Comparison of ENCODE assay signal across 8 cellular contexts in the genomic region with DNA sequence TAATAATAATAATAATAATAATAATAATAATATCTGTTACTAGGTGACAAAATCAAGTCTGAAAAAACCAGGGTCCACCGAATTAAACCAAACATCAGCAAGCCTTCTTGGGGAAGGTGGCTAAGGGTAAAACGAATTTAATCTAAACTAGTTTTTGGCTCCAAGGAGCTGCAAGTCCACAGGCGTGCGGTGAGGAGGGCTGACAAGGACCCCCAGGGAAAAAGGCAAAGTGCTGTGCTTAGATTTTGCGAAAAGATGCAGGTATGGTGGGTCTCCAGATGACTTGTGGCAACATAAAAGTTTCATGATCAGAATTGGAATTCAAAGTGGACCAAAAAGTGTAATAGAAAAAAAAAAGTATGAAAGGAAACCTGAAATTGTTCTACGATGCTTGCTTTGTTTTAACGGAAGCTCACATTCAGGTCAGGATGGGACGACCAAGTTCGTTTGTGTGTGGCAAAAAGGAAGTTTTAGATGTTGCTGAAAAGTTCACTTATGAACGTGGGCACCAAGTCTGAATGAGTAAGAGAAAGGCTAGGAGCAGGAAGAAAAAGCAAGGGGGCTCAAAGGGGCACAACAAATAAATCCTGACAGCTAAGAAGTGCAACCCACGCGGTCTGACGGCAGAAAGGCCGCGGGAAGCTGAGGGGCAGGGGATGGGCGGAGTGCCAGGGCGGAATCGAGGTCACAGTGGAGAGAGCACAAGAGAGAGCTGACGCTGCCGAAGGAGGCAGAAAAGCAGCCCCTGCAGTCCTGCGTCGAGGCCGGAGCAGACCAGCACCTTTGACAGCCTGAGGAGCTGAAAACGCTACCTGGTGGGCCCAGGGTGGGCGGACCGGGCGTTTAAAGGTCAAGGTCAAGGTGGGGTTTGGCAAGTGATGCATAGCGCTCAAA.
DNase-seq lines count a peak whose midpoint lies in the region.

No MANE protein-coding gene starts in this region.

- peak; percentile 19 for DNase-seq in NCI-H2171 treated with DMSO at 0.1 percent for 48 hours (lab: John Stamatoyannopoulos, UW)
- no peak for DNase-seq in NCI-H2171 (lab: John Stamatoyannopoulos, UW)
- peak; percentile 49 for DNase-seq in MV-4-11 (lab: John Stamatoyannopoulos, UW)
- peak; percentile 39 for DNase-seq in activated CD4-positive, CD25-positive, alpha-beta regulatory T cell treated with anti-CD3 and anti-CD28 coated beads, Interleukin-2, amount 50 U/mL, for 16 hours (ENCODE audit: low read depth, low spot score)
- DNase-seq in central memory CD4-positive, alpha-beta T cell = peak; percentile 67
- DNase-seq in stimulated activated CD4-positive, alpha-beta T cell treated with anti-CD3 and anti-CD28 coated beads, Interleukin-1b, Interleukin-23, amount 100 ng/mL, for 1 hour (ENCODE audit: low read depth in 2 of 2) = peak; percentile 30 to 46
- DNase-seq in NCI-H1694 treated with DMSO at 0.1 percent for 48 hours (lab: John Stamatoyannopoulos, UW) = no peak

- no peaks in the 10 kb centered on the region for H3K27me3 ChIP-seq in layer of hippocampus (ENCODE audit: control insufficient read depth, insufficient read depth, low read length)

- H3K27ac ChIP-seq in layer of hippocampus (ENCODE audit: low read depth, low read length) = peak overlapping the region; percentile 97

Comparison
In these comparisons a context has a peak if more than half of its experiments do, and no peak if none do; other contexts are left out.
1. DNase-seq: peak in NCI-H2171 treated with DMSO at 0.1 percent for 48 hours (single experiment), MV-4-11 (single experiment), activated CD4-positive, CD25-positive, alpha-beta regulatory T cell treated with anti-CD3 and anti-CD28 coated beads, Interleukin-2, amount 50 U/mL, for 16 hours (single experiment), central memory CD4-positive, alpha-beta T cell (single experiment) and stimulated activated CD4-positive, alpha-beta T cell treated with anti-CD3 and anti-CD28 coated beads, Interleukin-1b, Interleukin-23, amount 100 ng/mL, for 1 hour (2 of 2); none in NCI-H2171 (single experiment) and NCI-H1694 treated with DMSO at 0.1 percent for 48 hours (single experiment).